Comparison of ENCODE assay signal across 8 cellular contexts in the genomic region with DNA sequence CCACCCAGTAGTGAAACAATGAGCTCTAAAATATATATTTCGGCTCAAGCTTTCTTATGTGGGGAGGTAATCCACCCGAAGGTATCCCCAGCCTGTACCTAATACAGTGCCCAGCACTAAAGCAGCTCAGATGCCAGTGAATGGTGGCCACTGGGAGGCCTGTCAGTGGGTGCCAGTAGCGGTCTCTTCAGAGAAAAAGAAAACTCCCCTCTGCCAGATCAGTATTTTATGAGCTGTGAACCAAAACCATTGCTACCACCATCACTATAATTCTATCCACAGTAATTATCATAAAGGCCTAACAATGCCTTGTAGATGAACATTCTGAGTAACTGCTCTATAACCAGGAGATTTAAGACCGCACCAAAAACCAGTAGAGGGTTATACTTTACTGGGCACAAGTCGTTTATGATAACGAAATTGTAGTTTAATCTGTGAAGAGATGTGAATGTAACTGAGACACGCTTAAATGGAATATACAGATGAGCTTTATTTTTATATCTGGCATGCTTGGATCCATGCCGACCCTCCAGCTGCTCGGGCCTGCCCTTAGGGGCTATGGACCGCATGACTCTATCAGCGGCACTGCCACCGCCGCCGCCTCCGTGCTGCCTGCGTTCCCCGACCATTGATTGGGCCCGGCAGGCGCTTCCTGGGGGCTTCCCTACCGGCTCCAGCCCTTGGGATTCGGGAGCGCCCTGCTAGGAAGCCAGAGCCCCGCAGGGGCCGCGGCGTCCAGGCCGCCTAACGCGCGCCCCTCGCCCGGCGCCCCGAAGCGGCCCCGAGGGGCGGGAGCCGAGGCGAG. TPM values are rescaled to one million over a fixed set of nuclear protein-coding genes. Genes with fewer than 3 reads are reported as not detected.
A peak's percentile ranks its signal among the peaks of the same experiment; 100 is the strongest.
DNase-seq lines count a peak whose midpoint lies in the region; ATAC-seq and TF ChIP-seq lines count a peak whose summit lies in the region.

No MANE protein-coding gene starts in this region.

- TF ChIP-seq POLR2A in right lobe of liver (IDR thresholded peaks at IDR 0.05): no peak

- peak overlapping the region; percentile 82 for H3K4me3 Mint-ChIP-seq in activated B cell treated with CpG ODN at 0.5 μM for 24 hours

- intact Hi-C loops in activated B cell treated with CpG ODN at 0.5 μM for 24 hours (cut with micrococcal nuclease): loop anchor here (1.0 to 10.0 kb wide), 12 partner anchors 22 to 706 kb away; partner anchors contain the start of genes BANK1, CISD2, MANBA and SLC39A8
- intact Hi-C loops in dorsolateral prefrontal cortex (cut with DNase I): loop anchor here (5.0 to 10.0 kb wide), 5 partner anchors 63 to 597 kb away; partner anchors contain the start of genes UBE2D3 (in 2 of the 2), BDH2 (in 1 of the 2) and MANBA (in 1 of the 2)
- intact Hi-C loops in right lobe of liver (cut with DNase I): no loop called here

- H3K4me3 ChIP-seq in dorsolateral prefrontal cortex (peak overlapping the region; percentile 24 to 99 (median 85)), right lobe of liver (peak overlapping the region; percentile 44 to 83 (median 78))

- WGBS in right lobe of liver (ENCODE audit: insufficient coverage, low coverage, low lambda C conversion rate, missing lambda C conversion rate): 11% methylated on average over 8 of the region's 39 CpGs

- peaks cover 31% of the 10 kb centered on the region for H3K4me1 Mint-ChIP-seq in activated B cell treated with CpG ODN at 0.5 μM for 24 hours

- ATAC-seq in HG02588 (IDR thresholded peaks at IDR 0.05; ENCODE audit: unreplicated experiment) (peak; percentile 27), activated B cell treated with CpG ODN at 0.5 μM for 24 hours (ENCODE audit: low read depth) (peak; percentile 33), right lobe of liver (peak; percentile 41 to 49 (median 46))

- CTCF ChIA-PET in activated B cell treated with CpG ODN at 0.5 μM for 24 hours (lab: Charles Lee): interaction anchor here (1.1 to 1.9 kb wide), 3 partner anchors 63 to 592 kb away, joined by 3 to 5 read pairs (median 4); no protein-coding TSS in a partner anchor

- no peaks in the 10 kb centered on the region for H3K9me3 Mint-ChIP-seq in activated B cell treated with CpG ODN at 0.5 μM for 24 hours

- peak; percentile 54 for DNase-seq in NCI-H82 (lab: John Stamatoyannopoulos, UW)
- DNase-seq in NCI-H82 treated with DMSO at 0.1 percent for 48 hours (lab: John Stamatoyannopoulos, UW; ENCODE audit: unreplicated experiment): no peak
- peak; percentile 55 for DNase-seq in NAMALWA (ENCODE audit: low spot score)
- DNase-seq in activated B cell treated with CpG ODN at 0.5 μM for 24 hours: no peak
- DNase-seq in dorsolateral prefrontal cortex: peak in 9 of 10 donors; percentile 37 to 63 (median 54)
- peak; percentile 52 to 70 (median 61) for DNase-seq in right lobe of liver
- peak; percentile 12 for DNase-seq in stimulated activated CD8-positive, alpha-beta memory T cell treated with anti-CD3 and anti-CD28 coated beads, Interleukin-4, amount 100 ng/mL, for 24 hours (ENCODE audit: low read depth)

- POLR2A ChIA-PET in activated B cell treated with CpG ODN at 0.5 μM for 24 hours (lab: Charles Lee): interaction anchor here (0.6 to 4.0 kb wide), 26 partner anchors 12 to 684 kb away, joined by 3 to 87 read pairs (median 6); partner anchors contain the start of genes MANBA and UBE2D3

- no peaks in the 10 kb centered on the region for H3K36me3 ChIP-seq in right lobe of liver

- H3K27ac ChIP-seq in dorsolateral prefrontal cortex (peak overlapping the region; percentile 49 to 100 (median 99)), right lobe of liver (peak overlapping the region; percentile 97 to 98 (median 98))

- H3K9me3 ChIP-seq in right lobe of liver: no peaks in the 10 kb centered on the region

- peak overlapping the region; percentile 94 for H3K27ac Mint-ChIP-seq in activated B cell treated with CpG ODN at 0.5 μM for 24 hours

- peaks cover 0 to 30% (median 12%) of the 10 kb centered on the region in 4 donors for H3K4me1 ChIP-seq in right lobe of liver

- H3K27me3 Mint-ChIP-seq in activated B cell treated with CpG ODN at 0.5 μM for 24 hours: no peaks in the 10 kb centered on the region

- TF ChIP-seq CTCF in activated B cell treated with CpG ODN at 0.5 μM for 24 hours (IDR thresholded peaks at IDR 0.05) (no peak), dorsolateral prefrontal cortex (IDR thresholded peaks at IDR 0.05 in 54 of 56, conservative IDR thresholded peaks at IDR 0.05 in 2 of 56; ENCODE audit: low read depth in 1 of 56, partially characterized antibody in 56 of 56) (peak in 46 of 56 donors; percentile 2 to 56 (median 34)), right lobe of liver (IDR thresholded peaks at IDR 0.05) (peak; percentile 5 to 28 (median 10))

- no peaks in the 10 kb centered on the region for H3K27me3 ChIP-seq in dorsolateral prefrontal cortex
- H3K27me3 ChIP-seq in right lobe of liver: no peaks in the 10 kb centered on the region

- H3K36me3 Mint-ChIP-seq in activated B cell treated with CpG ODN at 0.5 μM for 24 hours (ENCODE audit: low read depth): peaks cover 33% of the 10 kb centered on the region

RNA-seq across cellular contexts. Expression of gene NFKB1, which starts 0.6 kb away (rescaled TPM):
- total RNA-seq in activated B cell treated with CpG ODN at 0.5 μM for 24 hours: 274 and 308 TPM in 2 replicates
- 10 to 100 TPM; 13.0 to 36.6 (median 23.5) TPM for total RNA-seq in dorsolateral prefrontal cortex
- total RNA-seq in right lobe of liver: 10 to 100 TPM; 13.8 to 48.6 (median 17.5) TPM

Comparison
In these comparisons a context has a peak if more than half of its experiments do, and no peak if none do; other contexts are left out.
1. DNase-seq: peak in NCI-H82 (single experiment), NAMALWA (single experiment), dorsolateral prefrontal cortex (9 of 10), right lobe of liver (3 of 3) and stimulated activated CD8-positive, alpha-beta memory T cell treated with anti-CD3 and anti-CD28 coated beads, Interleukin-4, amount 100 ng/mL, for 24 hours (single experiment); none in NCI-H82 treated with DMSO at 0.1 percent for 48 hours (single experiment) and activated B cell treated with CpG ODN at 0.5 μM for 24 hours (single experiment).
2. intact Hi-C loops: an anchor here in activated B cell treated with CpG ODN at 0.5 μM for 24 hours (1.0 to 10.0 kb wide) and dorsolateral prefrontal cortex (5.0 to 10.0 kb wide); none called in right lobe of liver.
3. Peak in every context shown above with its lines, with median percentiles within 50 percentile points of each other: ATAC-seq.